8 cellular contexts compared by ENCODE assay signal in genomic region chr5:179858586-179859427, GRCh38. TPM values are rescaled to one million over a fixed set of nuclear protein-coding genes. Genes with fewer than 3 reads are reported as not detected.
DNase-seq lines count a peak whose midpoint lies in the region; TF ChIP-seq lines count a peak whose summit lies in the region.

TSS of gene MRNIP (minus strand) at chr5:179858817. CDS start at chr5:179858796, 21 bp downstream.

- TF ChIP-seq RAD21 in neural cell (conservative IDR thresholded peaks at IDR 0.05) = peak; percentile 31

- H3K9me3 ChIP-seq in neural cell (ENCODE audit: low read length) (no peaks in the 10 kb centered on the region), stomach (peaks cover 0 to 6% (median 0%) of the 10 kb centered on the region in 4 donors)

- DNase-seq in ELF-1 (ENCODE audit: low read depth, low spot score) (peak; percentile 96), GOT3 (lab: John Stamatoyannopoulos, UW) (peak; percentile 90), LNCaP clone FGC (ENCODE audit: low read depth) (peak; percentile 84), SHP77 treated with DMSO at 0.1 percent for 48 hours (lab: John Stamatoyannopoulos, UW) (peak; percentile 92), activated gamma-delta T cell (lab: John Stamatoyannopoulos, UW) (peak; percentile 82), fibroblast of the conjunctiva (ENCODE audit: low read depth) (peak; percentile 89), stomach (peak; percentile 97)

- H3K4me3 ChIP-seq in LNCaP clone FGC (ENCODE audit: low read depth, low read length) = peak within 1 kb of the TSS; percentile 76
- peak within 1 kb of the TSS; percentile 99 for H3K4me3 ChIP-seq in neural cell (ENCODE audit: low read length)
- peak within 1 kb of the TSS; percentile 92 to 97 (median 95) for H3K4me3 ChIP-seq in stomach

- H3K9ac ChIP-seq in neural cell (ENCODE audit: low read length) = peak within 1 kb of the TSS; percentile 93

- peak within 1 kb of the TSS; percentile 73 for H2AFZ ChIP-seq in neural cell (ENCODE audit: low read depth, low read length)

- H3K9me2 ChIP-seq in neural cell (ENCODE audit: insufficient read depth, low read length) = no peaks in the 10 kb centered on the region

- H3K27me3 ChIP-seq in neural cell (ENCODE audit: insufficient read depth, low read depth, low read length) = no peaks in the 10 kb centered on the region
- H3K27me3 ChIP-seq in stomach = no peaks in the 10 kb centered on the region

- no peaks in the 10 kb centered on the region for H3F3A ChIP-seq in neural cell (ENCODE audit: insufficient read depth, low read length, poor library complexity, severe bottlenecking)

- peak within 1 kb of the TSS; percentile 55 for H3K4me2 ChIP-seq in neural cell (ENCODE audit: low read length)

- peaks cover 36% of the 10 kb centered on the region for H3K79me2 ChIP-seq in neural cell (replicated peaks; ENCODE audit: insufficient read depth, low read length)

- intact Hi-C loops in stomach (cut with DNase I; ENCODE audit: low total_unique reads) = no loop called here

- H3K27ac ChIP-seq in neural cell (ENCODE audit: low read length) (peak within 1 kb of the TSS; percentile 90), stomach (peak within 1 kb of the TSS; percentile 86 to 91 (median 89))

- H4K20me1 ChIP-seq in neural cell (ENCODE audit: insufficient read depth) = no peaks in the 10 kb centered on the region

- peak in 1 of 4 donors; percentile 13 for TF ChIP-seq POLR2A in stomach (IDR thresholded peaks at IDR 0.05)

- TF ChIP-seq EP300 in neural cell (conservative IDR thresholded peaks at IDR 0.05; ENCODE audit: poor library complexity, severe bottlenecking) (no peak), stomach (IDR thresholded peaks at IDR 0.05) (no peak)

- H3K36me3 ChIP-seq in neural cell (ENCODE audit: insufficient read depth, low read length) (no peaks in the 10 kb centered on the region), stomach (peaks cover 16 to 23% (median 18%) of the 10 kb centered on the region in 4 donors)

- peaks cover 0 to 33% (median 26%) of the 10 kb centered on the region in 4 donors for H3K4me1 ChIP-seq in stomach

- TF ChIP-seq CTCF in LNCaP clone FGC (IDR thresholded peaks at IDR 0.05; ENCODE audit: control insufficient read depth, extremely low read depth, insufficient read depth) (0 out of 2 replicates have a peak, but pooled peaks have one; percentile 12), neural cell (IDR thresholded peaks at IDR 0.05; ENCODE audit: poor library complexity, severe bottlenecking) (no peak), stomach (IDR thresholded peaks at IDR 0.05) (peak in 1 of 7 experiments; percentile 28)

- 0 to 1% (median 0%) methylated on average over 55 to 90 of the region's 90 CpGs for WGBS in stomach, 5 donors

TF ChIP-seq in neural cell, 6 proteins besides CTCF, POLR2A, EP300 and RAD21:
- TF ChIP-seq POLR2AphosphoS5 (IDR thresholded peaks at IDR 0.05) = peak; percentile 93
- TF ChIP-seq EZH2 (IDR thresholded peaks at IDR 0.05; ENCODE audit: borderline replicate concordance, insufficient read depth, low read length, poor library complexity, severe bottlenecking) = no peak
- TF ChIP-seq MXI1 (conservative IDR thresholded peaks at IDR 0.05; ENCODE audit: poor library complexity, severe bottlenecking) = peak; percentile 93
- TF ChIP-seq TAF1 (IDR thresholded peaks at IDR 0.05; ENCODE audit: low read depth) = peak; percentile 78
- TF ChIP-seq REST (IDR thresholded peaks at IDR 0.05; ENCODE audit: borderline replicate concordance) = peak; percentile 72
- TF ChIP-seq SMC3 (conservative IDR thresholded peaks at IDR 0.05; ENCODE audit: poor library complexity) = peak; percentile 25

RNA-seq across cellular contexts. Expression of gene MRNIP, which starts in this region (rescaled TPM):
- polyA plus RNA-seq in neural cell (121 and 155 TPM in 2 replicates), stomach (10 to 100 TPM; 15.1 to 31.1 (median 27.2) TPM)
- 56.0 and 59.3 TPM in 2 replicates for polyA minus RNA-seq in neural cell
- total RNA-seq in stomach = 10 to 100 TPM in 4 of 5 donors, 1 to 10 TPM in 1; 8.0 to 46.0 (median 27.0) TPM

Comparison
In these comparisons a context has a peak if more than half of its experiments do, and no peak if none do; other contexts are left out.
1. Peak in every context shown above with its lines: DNase-seq, H3K4me3 ChIP-seq and H3K27ac ChIP-seq.